In the genomic region with DNA sequence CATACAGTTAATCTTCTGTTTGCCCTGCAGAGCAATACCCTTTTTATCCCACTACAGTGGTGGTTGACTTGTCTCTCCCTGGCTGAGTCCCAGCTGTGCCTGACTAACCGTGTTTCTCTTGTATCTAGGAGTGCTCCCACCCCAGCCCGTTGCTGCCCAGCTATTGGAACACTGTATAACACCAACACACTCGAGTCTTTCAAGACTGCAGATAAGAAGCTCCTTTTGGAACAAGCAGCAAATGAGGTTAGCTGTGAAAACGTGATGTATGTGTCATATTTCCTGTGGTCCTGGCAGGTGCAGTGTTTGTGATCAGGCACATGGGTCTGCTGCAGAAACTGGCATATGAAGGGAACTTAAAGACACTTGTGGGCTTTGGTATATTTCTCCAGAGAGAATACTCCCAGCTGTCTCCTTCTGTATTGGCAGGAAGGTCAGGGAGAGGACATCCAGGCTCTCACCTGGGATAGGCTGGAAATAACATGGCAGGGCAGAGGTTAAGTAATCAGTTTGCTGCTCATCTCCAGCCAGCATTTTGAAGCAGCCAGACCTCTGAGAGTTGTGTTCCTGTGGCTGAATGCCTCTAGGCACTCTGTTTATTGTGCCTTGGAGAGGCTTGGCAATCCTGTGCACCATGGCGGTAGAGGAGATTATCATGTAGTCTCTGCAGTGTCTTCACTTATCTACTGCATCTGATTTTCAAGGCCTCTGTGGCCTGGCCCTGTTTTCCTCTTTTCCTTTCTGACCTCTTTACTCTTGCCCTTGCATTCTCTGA, we compare ENCODE assay signal across 1 cellular context.
TF ChIP-seq lines count a peak whose summit lies in the region.

No MANE protein-coding gene starts in this region.

TF ChIP-seq in GM12878, 131 proteins besides CTCF, POLR2A, EP300 and RAD21:
- TF ChIP-seq, protein P1, sequence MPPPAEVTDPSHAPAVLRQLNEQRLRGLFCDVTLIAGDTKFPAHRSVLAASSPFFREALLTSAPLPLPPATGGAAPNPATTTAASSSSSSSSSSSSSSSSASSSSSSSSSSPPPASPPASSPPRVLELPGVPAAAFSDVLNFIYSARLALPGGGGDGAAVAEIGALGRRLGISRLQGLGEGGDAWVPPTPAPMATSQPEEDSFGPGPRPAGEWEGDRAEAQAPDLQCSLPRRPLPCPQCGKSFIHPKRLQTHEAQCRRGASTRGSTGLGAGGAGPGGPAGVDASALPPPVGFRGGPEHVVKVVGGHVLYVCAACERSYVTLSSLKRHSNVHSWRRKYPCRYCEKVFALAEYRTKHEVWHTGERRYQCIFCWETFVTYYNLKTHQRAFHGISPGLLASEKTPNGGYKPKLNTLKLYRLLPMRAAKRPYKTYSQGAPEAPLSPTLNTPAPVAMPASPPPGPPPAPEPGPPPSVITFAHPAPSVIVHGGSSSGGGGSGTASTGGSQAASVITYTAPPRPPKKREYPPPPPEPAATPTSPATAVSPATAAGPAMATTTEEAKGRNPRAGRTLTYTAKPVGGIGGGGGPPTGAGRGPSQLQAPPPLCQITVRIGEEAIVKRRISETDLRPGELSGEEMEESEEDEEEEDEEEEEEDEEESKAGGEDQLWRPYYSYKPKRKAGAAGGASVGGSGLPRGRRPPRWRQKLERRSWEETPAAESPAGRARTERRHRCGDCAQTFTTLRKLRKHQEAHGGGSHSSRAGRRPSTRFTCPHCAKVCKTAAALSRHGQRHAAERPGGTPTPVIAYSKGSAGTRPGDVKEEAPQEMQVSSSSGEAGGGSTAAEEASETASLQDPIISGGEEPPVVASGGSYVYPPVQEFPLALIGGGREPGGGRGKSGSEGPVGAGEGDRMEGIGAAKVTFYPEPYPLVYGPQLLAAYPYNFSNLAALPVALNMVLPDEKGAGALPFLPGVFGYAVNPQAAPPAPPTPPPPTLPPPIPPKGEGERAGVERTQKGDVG (CRISPR knock-in tag; IDR thresholded peaks at IDR 0.05): no peak
- TF ChIP-seq, protein P2, sequence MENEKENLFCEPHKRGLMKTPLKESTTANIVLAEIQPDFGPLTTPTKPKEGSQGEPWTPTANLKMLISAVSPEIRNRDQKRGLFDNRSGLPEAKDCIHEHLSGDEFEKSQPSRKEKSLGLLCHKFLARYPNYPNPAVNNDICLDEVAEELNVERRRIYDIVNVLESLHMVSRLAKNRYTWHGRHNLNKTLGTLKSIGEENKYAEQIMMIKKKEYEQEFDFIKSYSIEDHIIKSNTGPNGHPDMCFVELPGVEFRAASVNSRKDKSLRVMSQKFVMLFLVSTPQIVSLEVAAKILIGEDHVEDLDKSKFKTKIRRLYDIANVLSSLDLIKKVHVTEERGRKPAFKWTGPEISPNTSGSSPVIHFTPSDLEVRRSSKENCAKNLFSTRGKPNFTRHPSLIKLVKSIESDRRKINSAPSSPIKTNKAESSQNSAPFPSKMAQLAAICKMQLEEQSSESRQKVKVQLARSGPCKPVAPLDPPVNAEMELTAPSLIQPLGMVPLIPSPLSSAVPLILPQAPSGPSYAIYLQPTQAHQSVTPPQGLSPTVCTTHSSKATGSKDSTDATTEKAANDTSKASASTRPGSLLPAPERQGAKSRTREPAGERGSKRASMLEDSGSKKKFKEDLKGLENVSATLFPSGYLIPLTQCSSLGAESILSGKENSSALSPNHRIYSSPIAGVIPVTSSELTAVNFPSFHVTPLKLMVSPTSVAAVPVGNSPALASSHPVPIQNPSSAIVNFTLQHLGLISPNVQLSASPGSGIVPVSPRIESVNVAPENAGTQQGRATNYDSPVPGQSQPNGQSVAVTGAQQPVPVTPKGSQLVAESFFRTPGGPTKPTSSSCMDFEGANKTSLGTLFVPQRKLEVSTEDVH (IDR thresholded peaks at IDR 0.05; ENCODE audit: low read depth, partially characterized antibody): no peak
- TF ChIP-seq POLR2AphosphoS2 (IDR thresholded peaks at IDR 0.05; ENCODE audit: low read depth, low read length) (no peak), ASH2L (IDR thresholded peaks at IDR 0.05; ENCODE audit: borderline replicate concordance, low read depth) (no peak), JUND (IDR thresholded peaks at IDR 0.05; ENCODE audit: low read depth, low read length) (no peak), RUNX3 (IDR thresholded peaks at IDR 0.05; ENCODE audit: low read length) (peak; percentile 9; the same call in 1 of the 2 replicates), BHLHE40 (IDR thresholded peaks at IDR 0.05; ENCODE audit: borderline replicate concordance in 1 of 2, low read depth in 2 of 2, low read length in 1 of 2) (peak; percentile 82 to 88), GATAD2B (conservative IDR thresholded peaks at IDR 0.05; ENCODE audit: low read depth) (no peak)
TF ChIP-seq in GM12878: peak in this region for 2.
